In genomic region chr13:61905054-61905453, GRCh38 we compare ENCODE assay signal across 32 cellular contexts.
"Had no signal": no experiment of that assay in that cellular context is flagged by ENCODE, and none has a peak within 500 bp of the region (broad histone marks: within the 10 kb centered on the region; RNA-seq: fewer than 3 reads in every experiment).

No MANE protein-coding gene starts in this region.

- H3K27ac ChIP-seq: adrenal gland, body of pancreas, epithelial cell of prostate, gastrocnemius medialis, heart left ventricle, VCaP had no signal

- DNase-seq: activated B cell treated with CpG ODN at 0.5 μM for 24 hours; activated CD4-positive, alpha-beta memory T cell treated with anti-CD3 and anti-CD28 coated beads for 36 hours; activated CD4-positive, alpha-beta T cell treated with anti-CD3 and anti-CD28 coated beads for 36 hours; activated CD4-positive, alpha-beta T cell treated with anti-CD3 and anti-CD28 coated beads, Interleukin-2, amount 10 ng/mL, durations not matched to agents 24 days and 14 days; activated CD4-positive, CD25-positive, alpha-beta regulatory T cell treated with anti-CD3 and anti-CD28 coated beads, Interleukin-2, amount 50 U/mL, for 72 hours; activated CD8-positive, alpha-beta memory T cell treated with anti-CD3 and anti-CD28 coated beads, Interleukin-2, amount 10 ng/mL, durations not matched to agents 7 days and 5 days; activated CD8-positive, alpha-beta memory T cell treated with anti-CD3 and anti-CD28 coated beads, Interleukin-2, amount 50 U/mL, for 4 hours; activated CD8-positive, alpha-beta T cell treated with anti-CD3 and anti-CD28 coated beads, Interleukin-2, amount 10 ng/mL, durations not matched to agents 7 days and 5 days; activated effector memory CD4-positive, alpha-beta T cell treated with anti-CD3 and anti-CD28 coated beads, Interleukin-2, amount 50 U/mL, for 16 hours; activated naive CD4-positive, alpha-beta T cell treated with anti-CD3 and anti-CD28 coated beads for 36 hours; activated naive CD8-positive, alpha-beta T cell treated with anti-CD3 and anti-CD28 coated beads for 36 hours; activated naive CD8-positive, alpha-beta T cell treated with anti-CD3 and anti-CD28 coated beads, Interleukin-2, amount 50 U/mL, for 24 hours; activated T-cell treated with anti-CD3 and anti-CD28 coated beads, Interleukin-2, amount 50 U/mL, for 1 hour; activated T-cell treated with anti-CD3 and anti-CD28 coated beads, Interleukin-2, amount 50 U/mL, for 48 hours; adrenal gland; amygdala; aorta; body of pancreas; caudate nucleus; cortex of kidney; dermis blood vessel endothelial cell; effector CD4-positive, alpha-beta T cell; effector memory CD8-positive, alpha-beta T cell; foreskin fibroblast; gastrocnemius medialis; glutamatergic neuron; heart left ventricle; T-helper 2 cell had no signal

- H3K4me1 ChIP-seq: adrenal gland, body of pancreas, gastrocnemius medialis, heart left ventricle had no signal

- H3K27me3 ChIP-seq: adrenal gland, body of pancreas, gastrocnemius medialis, heart left ventricle had no signal

- FAIRE-seq: colon, endothelial cell of umbilical vein had no signal

- H3K36me3 ChIP-seq: adrenal gland, gastrocnemius medialis, heart left ventricle had no signal

- H3K4me3 ChIP-seq: adrenal gland, body of pancreas, gastrocnemius medialis, heart left ventricle had no signal

- H3K9me3 ChIP-seq: adrenal gland, body of pancreas, gastrocnemius medialis had no signal
